22 cellular contexts compared by ENCODE assay signal in the genomic region with DNA sequence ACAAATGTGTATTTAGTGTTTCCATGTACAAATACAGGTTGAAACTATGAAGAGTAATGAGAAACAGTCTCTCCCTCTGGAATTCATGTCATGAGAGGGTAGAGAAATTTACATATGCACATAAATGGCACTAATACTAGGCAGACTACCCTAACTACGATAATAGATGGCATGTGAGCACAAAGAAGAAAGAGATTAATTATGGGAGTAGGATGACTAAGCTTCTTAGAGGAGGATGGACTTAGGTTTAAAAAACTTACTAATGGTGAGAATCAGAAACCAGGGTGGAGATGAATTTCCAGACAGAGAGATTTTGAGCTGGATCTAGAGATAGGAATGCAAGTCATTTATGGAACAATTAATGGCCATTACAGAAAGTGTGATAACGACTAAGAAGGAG.
"Had no signal": no experiment of that assay in that cellular context is flagged by ENCODE, and none has a peak within 500 bp of the region (broad histone marks: within the 10 kb centered on the region; RNA-seq: fewer than 3 reads in every experiment).

No MANE protein-coding gene starts in this region.

- H3K4me1 Mint-ChIP-seq: memory B cell; naive B cell; nephron; stimulated activated effector memory CD8-positive, alpha-beta T cell treated with anti-CD3 and anti-CD28 coated beads, Interleukin-12 subunit alpha, Interleukin-12 subunit beta, amount 100 ng/mL, for 72 hours had no signal

- H3K9me3 Mint-ChIP-seq: memory B cell, nephron had no signal

- H3K27me3 Mint-ChIP-seq: dendritic cell treated with granulocyte-macrophage colony-stimulating factor and Interleukin-4, amounts not matched to agents 40 ng/mL and 50 ng/mL, for 4 days; naive B cell had no signal

- H3K36me3 Mint-ChIP-seq: memory B cell; naive B cell; stimulated activated effector memory CD8-positive, alpha-beta T cell treated with anti-CD3 and anti-CD28 coated beads, Interleukin-12 subunit alpha, Interleukin-12 subunit beta, amount 100 ng/mL, for 72 hours had no signal

- H3K4me3 Mint-ChIP-seq: dendritic cell treated with granulocyte-macrophage colony-stimulating factor and Interleukin-4, amounts not matched to agents 40 ng/mL and 50 ng/mL, for 4 days; memory B cell; naive B cell; nephron; stimulated activated effector memory CD8-positive, alpha-beta T cell treated with anti-CD3 and anti-CD28 coated beads, Interleukin-12 subunit alpha, Interleukin-12 subunit beta, amount 100 ng/mL, for 72 hours had no signal

- H3K36me3 ChIP-seq: esophagus squamous epithelium, left ventricle myocardium inferior, lower lobe of right lung, prostate gland, right lobe of liver, suprapubic skin, thyroid gland, upper lobe of left lung had no signal

- H3K27ac ChIP-seq: esophagus squamous epithelium, left ventricle myocardium inferior, lower lobe of right lung, parathyroid adenoma, prostate gland, right lobe of liver, suprapubic skin, thyroid gland, upper lobe of left lung had no signal

- H3K27ac Mint-ChIP-seq: dendritic cell treated with granulocyte-macrophage colony-stimulating factor and Interleukin-4, amounts not matched to agents 40 ng/mL and 50 ng/mL, for 4 days; memory B cell; naive B cell; stimulated activated effector memory CD8-positive, alpha-beta T cell treated with anti-CD3 and anti-CD28 coated beads, Interleukin-12 subunit alpha, Interleukin-12 subunit beta, amount 100 ng/mL, for 72 hours had no signal

- ATAC-seq: lower lobe of right lung; right lobe of liver; stimulated activated effector memory CD8-positive, alpha-beta T cell treated with anti-CD3 and anti-CD28 coated beads, Interleukin-12 subunit alpha, Interleukin-12 subunit beta, amount 100 ng/mL, for 72 hours; stimulated activated naive CD8-positive, alpha-beta T cell treated with anti-CD3 and anti-CD28 coated beads, Interleukin-15, Interleukin-2, amounts not matched to agents 100 U/mL and 50 U/mL, for 24 hours had no signal

- FAIRE-seq: colon, kidney had no signal

- H3K4me1 ChIP-seq: esophagus squamous epithelium, lower lobe of right lung, parathyroid adenoma, prostate gland, right lobe of liver, suprapubic skin, thyroid gland, upper lobe of left lung had no signal

- H3K9me3 ChIP-seq: esophagus squamous epithelium, left ventricle myocardium inferior, lower lobe of right lung, prostate gland, right lobe of liver, suprapubic skin, thyroid gland, upper lobe of left lung had no signal

- DNase-seq: esophagus squamous epithelium; foreskin fibroblast; kidney; left cardiac atrium; left ventricle myocardium inferior; lower lobe of right lung; naive B cell; occipital lobe; right lobe of liver; stimulated activated CD4-positive, alpha-beta T cell treated with anti-CD3 and anti-CD28 coated beads, Interleukin-4, amount 100 ng/mL, for 1 hour; stimulated activated CD8-positive, alpha-beta memory T cell treated with anti-CD3 and anti-CD28 coated beads, Interleukin-4, amount 100 ng/mL, for 48 hours; stimulated activated naive CD8-positive, alpha-beta T cell treated with anti-CD3 and anti-CD28 coated beads, Interleukin-15, Interleukin-2, amounts not matched to agents 100 U/mL and 50 U/mL, for 24 hours; thyroid gland; upper lobe of left lung had no signal

- H3K27me3 ChIP-seq: esophagus squamous epithelium, right lobe of liver, suprapubic skin, thyroid gland, upper lobe of left lung had no signal

- H3K4me3 ChIP-seq: esophagus squamous epithelium, left ventricle myocardium inferior, lower lobe of right lung, prostate gland, right lobe of liver, suprapubic skin, thyroid gland, upper lobe of left lung had no signal
